ENCODE assay signal across 8 cellular contexts in the genomic region with DNA sequence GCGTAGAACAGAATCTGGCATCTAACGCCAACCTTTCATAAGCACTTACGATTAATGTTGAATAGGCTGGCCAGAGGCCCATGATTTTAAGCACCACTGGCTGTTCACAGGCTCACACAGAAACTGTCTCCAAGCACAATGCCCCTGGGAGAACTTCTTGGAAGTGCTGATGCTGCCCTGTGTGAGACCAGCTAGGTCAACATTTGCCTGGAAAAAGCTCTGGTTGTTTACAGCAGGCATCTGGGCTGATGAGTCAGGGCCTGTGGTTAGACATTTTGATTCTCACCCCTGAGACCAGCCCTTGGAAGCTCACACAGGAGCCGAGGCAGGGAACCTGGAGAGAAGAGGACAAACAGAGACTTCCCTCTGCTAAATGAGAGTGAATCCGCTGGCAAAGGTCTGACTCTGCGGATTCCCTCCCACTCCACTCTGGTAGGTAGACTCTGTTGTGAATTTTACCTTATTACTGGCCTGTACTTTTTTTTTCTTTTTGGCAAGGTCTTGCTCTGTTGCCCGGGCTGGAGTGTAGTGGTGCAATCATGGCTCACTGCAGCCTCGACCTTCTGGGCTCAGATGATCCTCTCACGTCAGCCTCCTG. TPM values are rescaled to one million over a fixed set of nuclear protein-coding genes. Genes with fewer than 3 reads are reported as not detected.
A peak's percentile ranks its signal among the peaks of the same experiment; 100 is the strongest.
DNase-seq lines count a peak whose midpoint lies in the region; TF ChIP-seq lines count a peak whose summit lies in the region.

No MANE protein-coding gene starts in this region.

- H3K4me3 ChIP-seq in adrenal gland: no peak overlapping the region
- no peak overlapping the region for H3K4me3 ChIP-seq in iPS-20b (ENCODE audit: low read length)
- no peak overlapping the region for H3K4me3 ChIP-seq in tibial artery
- no peak overlapping the region for H3K4me3 ChIP-seq in spleen

- H3K9me3 ChIP-seq in adrenal gland (replicated peaks in 1 of 3): no peaks in the 10 kb centered on the region
- H3K9me3 ChIP-seq in iPS-20b (ENCODE audit: insufficient read depth, low read depth, low read length): no peaks in the 10 kb centered on the region
- H3K9me3 ChIP-seq in tibial artery: no peaks in the 10 kb centered on the region
- H3K9me3 ChIP-seq in spleen: no peaks in the 10 kb centered on the region

- no peaks in the 10 kb centered on the region for H3K27me3 ChIP-seq in adrenal gland
- H3K27me3 ChIP-seq in iPS-20b (ENCODE audit: insufficient read depth, low read length): peaks cover 4% of the 10 kb centered on the region
- H3K27me3 ChIP-seq in tibial artery: no peaks in the 10 kb centered on the region
- peaks cover 0 to 25% (median 0%) of the 10 kb centered on the region in 7 donors for H3K27me3 ChIP-seq in spleen (replicated peaks in 1 of 7)

- peak; percentile 14 for DNase-seq in NCI-H1105 treated with DMSO at 0.1 percent for 48 hours (lab: John Stamatoyannopoulos, UW)
- no peak for DNase-seq in NCI-H1105 (lab: John Stamatoyannopoulos, UW)
- peak in 6 of 7 donors; percentile 46 to 74 (median 54) for DNase-seq in adrenal gland
- peak; percentile 93 to 96 for DNase-seq in tibial artery
- DNase-seq in NCI-H748 treated with DMSO at 0.1 percent for 48 hours (lab: John Stamatoyannopoulos, UW): no peak
- no peak for DNase-seq in spleen
- no peak for DNase-seq in retina

- peak overlapping the region in 1 of 5 donors; percentile 64 for H3K27ac ChIP-seq in adrenal gland
- no peak overlapping the region for H3K27ac ChIP-seq in iPS-20b (ENCODE audit: low read length)
- H3K27ac ChIP-seq in tibial artery: peak overlapping the region; percentile 55 to 65
- no peak overlapping the region for H3K27ac ChIP-seq in spleen

- WGBS in adrenal gland, 4 donors: 62 to 66% (median 64%) methylated on average over 9 of the region's 9 CpGs
- WGBS in spleen, 5 donors: 78 to 87% (median 81%) methylated on average over 9 of the region's 9 CpGs

- H3K9ac ChIP-seq in iPS-20b (ENCODE audit: low read depth, low read length): peak overlapping the region; percentile 34; the same call in 1 of the 2 replicates

- H3K4me1 ChIP-seq in adrenal gland (replicated peaks in 1 of 2) (peaks cover 0 to 8% of the 10 kb centered on the region in 2 donors), iPS-20b (ENCODE audit: insufficient read depth, low read length) (peaks cover 15% of the 10 kb centered on the region), tibial artery (peaks cover 0 to 34% (median 18%) of the 10 kb centered on the region in 4 donors), spleen (no peaks in the 10 kb centered on the region)

- no peaks in the 10 kb centered on the region for H3K36me3 ChIP-seq in adrenal gland (replicated peaks in 1 of 2)
- no peaks in the 10 kb centered on the region for H3K36me3 ChIP-seq in iPS-20b (ENCODE audit: insufficient read depth, low read depth, low read length)
- no peaks in the 10 kb centered on the region for H3K36me3 ChIP-seq in tibial artery
- no peaks in the 10 kb centered on the region for H3K36me3 ChIP-seq in spleen

- intact Hi-C loops in adrenal gland (cut with DNase I): no loop called here
- intact Hi-C loops in tibial artery (cut with DNase I; ENCODE audit: low total_unique reads): no loop called here
- intact Hi-C loops in spleen (cut with DNase I; ENCODE audit: low total_unique reads): no loop called here

- TF ChIP-seq CTCF in adrenal gland (IDR thresholded peaks at IDR 0.05) (no peak), tibial artery (IDR thresholded peaks at IDR 0.05) (peak in 1 of 2 experiments; percentile 15), spleen (IDR thresholded peaks at IDR 0.05 in 8 of 11, conservative IDR thresholded peaks at IDR 0.05 in 3 of 11) (no peak)

- TF ChIP-seq POLR2A in adrenal gland (IDR thresholded peaks at IDR 0.05) (no peak), spleen (IDR thresholded peaks at IDR 0.05) (no peak)

RNA-seq across cellular contexts. Expression of gene SULF2, which starts 6.8 kb away (rescaled TPM):
- total RNA-seq in adrenal gland: 10 to 100 TPM; 15.4 to 42.5 (median 30.9) TPM
- polyA plus RNA-seq in adrenal gland: 10 to 100 TPM; 13.5 to 30.2 (median 22.8) TPM
- 10 to 100 TPM in 6 of 7 donors, 1 to 10 TPM in 1; 9.3 to 49.1 (median 18.3) TPM for total RNA-seq in spleen
- 10 to 100 TPM in 1 of 3 donors, 1 to 10 TPM in 2; 5.5 to 24.6 (median 9.4) TPM for polyA plus RNA-seq in spleen

Comparison
In these comparisons a context has a peak if more than half of its experiments do, and no peak if none do; other contexts are left out.
1. DNase-seq: peak in NCI-H1105 treated with DMSO at 0.1 percent for 48 hours (single experiment), adrenal gland (6 of 7) and tibial artery (2 of 2); none in NCI-H1105 (single experiment), NCI-H748 treated with DMSO at 0.1 percent for 48 hours (single experiment), spleen (single experiment) and retina (single experiment).
2. H3K27ac ChIP-seq: peak in tibial artery (2 of 2); none in iPS-20b (single experiment) and spleen (0 of 8).